In the genomic region with DNA sequence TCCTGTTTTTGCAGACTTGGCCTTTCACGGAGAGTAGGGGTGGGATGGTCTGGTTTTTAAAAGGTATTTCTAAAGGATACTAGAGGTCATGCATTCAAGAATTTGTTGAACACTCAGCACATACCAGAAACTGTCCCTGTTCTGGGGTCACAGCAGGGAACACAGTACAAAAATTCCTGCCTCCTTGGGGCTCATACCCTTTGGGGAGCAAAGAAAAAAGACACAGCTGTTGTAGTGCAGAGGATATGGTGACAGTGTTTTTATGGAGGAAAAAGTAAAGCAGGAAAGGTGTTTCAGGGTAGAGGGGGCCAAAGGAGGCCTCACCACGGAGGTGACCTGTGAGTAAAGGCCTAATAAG, we compare ENCODE assay signal across 14 cellular contexts. TPM values are rescaled to one million over a fixed set of nuclear protein-coding genes. Genes with fewer than 3 reads are reported as not detected.
A peak's percentile ranks its signal among the peaks of the same experiment; 100 is the strongest.
DNase-seq lines count a peak whose midpoint lies in the region; ATAC-seq and TF ChIP-seq lines count a peak whose summit lies in the region.
"Had no signal": no experiment of that assay in that cellular context is flagged by ENCODE, and none has a peak within 500 bp of the region (broad histone marks: within the 10 kb centered on the region; RNA-seq: fewer than 3 reads in every experiment).

No MANE protein-coding gene starts in this region.

- H3K4me1 Mint-ChIP-seq in CD4-positive, CD25-positive, alpha-beta regulatory T cell: peaks cover 0 to 26% (median 14%) of the 10 kb centered on the region in 4 donors

- no peak for TF ChIP-seq CTCF in lower lobe of right lung (IDR thresholded peaks at IDR 0.05)

- H3K36me3 ChIP-seq in CD4-positive, CD25-positive, alpha-beta regulatory T cell (ENCODE audit: control insufficient read depth, insufficient read depth, low read length): peaks cover 56% of the 10 kb centered on the region
- H3K36me3 ChIP-seq in SK-N-MC (ENCODE audit: insufficient read depth, low read length) (peaks cover 55% of the 10 kb centered on the region), lower lobe of right lung (peaks cover 57% of the 10 kb centered on the region)

- H3K4me3 Mint-ChIP-seq in CD4-positive, CD25-positive, alpha-beta regulatory T cell: peak overlapping the region in 1 of 4 donors; percentile 19
- H3K4me3 Mint-ChIP-seq: CD8-positive, alpha-beta T cell had no signal

- no peak overlapping the region for H3K4me3 ChIP-seq in CD4-positive, CD25-positive, alpha-beta regulatory T cell (ENCODE audit: low read depth, low read length)
- H3K4me3 ChIP-seq in SK-N-MC (no peak overlapping the region), lower lobe of right lung (no peak overlapping the region)
- H3K4me3 ChIP-seq: testis had no signal

- H3K9me3 Mint-ChIP-seq in CD4-positive, CD25-positive, alpha-beta regulatory T cell: peaks cover 0 to 1% (median 0%) of the 10 kb centered on the region in 7 donors
- H3K9me3 Mint-ChIP-seq: CD8-positive, alpha-beta T cell; naive thymus-derived CD4-positive, alpha-beta T cell had no signal

- H3K36me3 Mint-ChIP-seq in CD4-positive, CD25-positive, alpha-beta regulatory T cell: peaks cover 31% of the 10 kb centered on the region

- H3K27ac Mint-ChIP-seq in CD4-positive, CD25-positive, alpha-beta regulatory T cell: peak overlapping the region in 2 of 3 donors; percentile 29 to 36
- H3K27ac Mint-ChIP-seq: CD8-positive, alpha-beta T cell had no signal

- no peak for ATAC-seq in CD4-positive, CD25-positive, alpha-beta regulatory T cell (ENCODE audit: low read depth in 2 of 2)
- ATAC-seq in lower lobe of right lung (no peak), GM19455 (IDR thresholded peaks at IDR 0.05; ENCODE audit: unreplicated experiment) (no peak), HG03108 (IDR thresholded peaks at IDR 0.05; ENCODE audit: unreplicated experiment) (no peak)
- ATAC-seq: CD8-positive, alpha-beta T cell had no signal

- H3K9me3 ChIP-seq in CD4-positive, CD25-positive, alpha-beta regulatory T cell (ENCODE audit: control insufficient read depth in 2 of 2, low read length in 2 of 2): no peaks in the 10 kb centered on the region
- no peaks in the 10 kb centered on the region for H3K9me3 ChIP-seq in SK-N-MC (ENCODE audit: low read depth, low read length)
- H3K9me3 ChIP-seq in lower lobe of right lung: no peaks in the 10 kb centered on the region
- H3K9me3 ChIP-seq: testis had no signal

- H3K27me3 ChIP-seq in CD4-positive, CD25-positive, alpha-beta regulatory T cell (ENCODE audit: control insufficient read depth, insufficient read depth, low read length): no peaks in the 10 kb centered on the region
- H3K27me3 ChIP-seq in lower lobe of right lung (ENCODE audit: low read depth): no peaks in the 10 kb centered on the region
- H3K27me3 ChIP-seq: testis had no signal

- H3K27ac ChIP-seq in CD4-positive, CD25-positive, alpha-beta regulatory T cell (ENCODE audit: insufficient read depth, low read length, poor library complexity, severe bottlenecking): no peak overlapping the region
- H3K27ac ChIP-seq in SK-N-MC: peak overlapping the region; percentile 44
- peak overlapping the region; percentile 31 for H3K27ac ChIP-seq in lower lobe of right lung
- H3K27ac ChIP-seq: testis had no signal

- no peak for DNase-seq in CD4-positive, CD25-positive, alpha-beta regulatory T cell
- DNase-seq in SK-N-MC (ENCODE audit: low read depth, low spot score): no peak
- DNase-seq in lower lobe of right lung: no peak
- no peak for DNase-seq in NCI-H2029 treated with DMSO at 0.1 percent for 48 hours (lab: John Stamatoyannopoulos, UW)
- DNase-seq: activated gamma-delta T cell treated with Interleukin-2 at 50 U/mL for 16 hours; CD8-positive, alpha-beta T cell; NCI-H1930; stimulated activated CD4-positive, alpha-beta T cell treated with anti-CD3 and anti-CD28 coated beads, Interleukin-2, amount 100 ng/mL, for 48 hours; testis had no signal

- H3K4me1 ChIP-seq in CD4-positive, CD25-positive, alpha-beta regulatory T cell (ENCODE audit: control insufficient read depth, insufficient read depth, low read length, poor library complexity, severe bottlenecking): peaks cover 2% of the 10 kb centered on the region
- H3K4me1 ChIP-seq in lower lobe of right lung: peaks cover 72% of the 10 kb centered on the region

- H3K27me3 Mint-ChIP-seq in CD4-positive, CD25-positive, alpha-beta regulatory T cell: no peaks in the 10 kb centered on the region
- H3K27me3 Mint-ChIP-seq: naive thymus-derived CD4-positive, alpha-beta T cell had no signal

- H3K9ac ChIP-seq in SK-N-MC (ENCODE audit: insufficient read length): no peak overlapping the region

- intact Hi-C loops in lower lobe of right lung (cut with DNase I): no loop called here

RNA-seq across cellular contexts. Expression of a gene that starts 8.4 kb away (rescaled TPM):
- total RNA-seq in CD4-positive, CD25-positive, alpha-beta regulatory T cell: 277 TPM
- 100 to 1,000 TPM; 158 to 172 (median 168) TPM for polyA plus RNA-seq in CD4-positive, CD25-positive, alpha-beta regulatory T cell
- 214 TPM for total RNA-seq in lower lobe of right lung

RNA-seq across cellular contexts. Expression of a gene that starts 32.1 kb away (rescaled TPM):
- total RNA-seq in CD4-positive, CD25-positive, alpha-beta regulatory T cell: not detected
- not detected for polyA plus RNA-seq in CD4-positive, CD25-positive, alpha-beta regulatory T cell
- 6.8 TPM for total RNA-seq in lower lobe of right lung
- total RNA-seq: CD8-positive, alpha-beta T cell; HT1080; naive thymus-derived CD4-positive, alpha-beta T cell; PC-3 had no signal
- polyA plus RNA-seq: naive thymus-derived CD4-positive, alpha-beta T cell had no signal

RNA-seq across cellular contexts. Expression of a gene that starts 49.7 kb away (rescaled TPM):
- total RNA-seq in CD4-positive, CD25-positive, alpha-beta regulatory T cell: 201 TPM
- polyA plus RNA-seq in CD4-positive, CD25-positive, alpha-beta regulatory T cell: 10 to 100 TPM; 41.6 to 61.1 (median 49.0) TPM
- 35.3 TPM for total RNA-seq in lower lobe of right lung

RNA-seq across cellular contexts. Expression of a gene that starts 56.5 kb away (rescaled TPM):
- not detected for total RNA-seq in CD4-positive, CD25-positive, alpha-beta regulatory T cell
- polyA plus RNA-seq in CD4-positive, CD25-positive, alpha-beta regulatory T cell: 1 to 10 TPM in 2 of 4 donors, under 1 TPM in 1, not detected in 1; 0.76 to 2.2 (median 2.1) TPM
- total RNA-seq in lower lobe of right lung: not detected
- total RNA-seq: CD8-positive, alpha-beta T cell; PC-3 had no signal

RNA-seq across cellular contexts. Expression of a gene that starts 57.3 kb away (rescaled TPM):
- total RNA-seq in CD4-positive, CD25-positive, alpha-beta regulatory T cell: 128 TPM
- 10 to 100 TPM; 28.2 to 39.8 (median 35.4) TPM for polyA plus RNA-seq in CD4-positive, CD25-positive, alpha-beta regulatory T cell
- 42.0 TPM for total RNA-seq in lower lobe of right lung
